In the genomic region with DNA sequence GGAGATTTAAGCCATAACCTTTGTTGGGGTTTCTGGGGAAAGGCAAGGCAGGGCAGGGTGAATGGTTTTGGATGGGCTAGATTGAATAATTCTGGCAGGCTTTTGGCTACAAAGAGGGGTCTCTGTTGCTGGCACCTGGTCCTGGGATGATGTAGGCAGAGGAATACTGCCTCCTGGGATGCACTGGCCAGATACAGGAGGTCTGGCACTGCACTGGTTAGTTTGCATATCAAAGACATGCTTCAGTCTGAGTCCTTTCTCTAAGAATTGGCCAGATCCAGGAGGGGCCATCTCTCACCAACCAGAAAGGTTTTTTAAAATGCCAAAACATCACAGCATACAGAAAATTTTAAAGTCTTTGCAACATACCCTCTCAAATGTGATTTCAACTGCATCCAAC, we compare ENCODE assay signal across 23 cellular contexts. TPM values are rescaled to one million over a fixed set of nuclear protein-coding genes. Genes with fewer than 3 reads are reported as not detected.
A peak's percentile ranks its signal among the peaks of the same experiment; 100 is the strongest.
DNase-seq lines count a peak whose midpoint lies in the region; ATAC-seq and TF ChIP-seq lines count a peak whose summit lies in the region.
"Had no signal": no experiment of that assay in that cellular context is flagged by ENCODE, and none has a peak within 500 bp of the region (broad histone marks: within the 10 kb centered on the region; RNA-seq: fewer than 3 reads in every experiment).

No MANE protein-coding gene starts in this region.

- intact Hi-C loops in colonic mucosa (cut with DNase I): no loop called here

- H2BK120ac ChIP-seq in mesenchymal stem cell (ENCODE audit: low read depth, low read length): peak overlapping the region; percentile 45

- H2BK5ac ChIP-seq in mesenchymal stem cell (ENCODE audit: low read depth, low read length, poor library complexity, severe bottlenecking): no peak overlapping the region

- H3K36me3 Mint-ChIP-seq in T-helper 17 cell (ENCODE audit: low read depth): peaks cover 3% of the 10 kb centered on the region
- H3K36me3 Mint-ChIP-seq: activated CD4-positive, alpha-beta memory T cell treated with anti-CD3 and anti-CD28 coated beads for 36 hours; natural killer cell had no signal

- no peak for TF ChIP-seq CTCF in SK-N-SH (IDR thresholded peaks at IDR 0.05)
- no peak for TF ChIP-seq CTCF in brain microvascular endothelial cell (IDR thresholded peaks at IDR 0.05; ENCODE audit: low read depth, low read length, missing control alignments)
- no peak for TF ChIP-seq CTCF in suprapubic skin (IDR thresholded peaks at IDR 0.05)
- no peak for TF ChIP-seq CTCF in colonic mucosa (IDR thresholded peaks at IDR 0.05)

- no peak for DNase-seq in SK-N-SH
- DNase-seq in brain microvascular endothelial cell: no peak
- no peak for DNase-seq in mesenchymal stem cell
- DNase-seq in suprapubic skin (ENCODE audit: low spot score in 2 of 2): no peak
- no peak for DNase-seq in colonic mucosa
- DNase-seq in T-helper 17 cell: no peak
- DNase-seq: activated B cell treated with CpG ODN at 0.5 μM for 24 hours; activated T-cell treated with anti-CD3 and anti-CD28 coated beads for 4 hours; cerebellar nuclear complex; DMS79; effector memory CD4-positive, alpha-beta T cell; Karpas-422; midbrain; natural killer cell; NCI-H1930; NCI-H2227 treated with DMSO at 0.1 percent for 48 hours; T1000 had no signal

- in situ Hi-C loops in brain microvascular endothelial cell (cut with HindIII; ENCODE audit: low pct_ligation_motif_present, low sequenced_read_pairs): no loop called here

- H3K14ac ChIP-seq in mesenchymal stem cell (ENCODE audit: low read length in 2 of 2): no peak overlapping the region

- peak overlapping the region; percentile 61 for H4K91ac ChIP-seq in mesenchymal stem cell (ENCODE audit: low read length)

- H3K4me3 ChIP-seq in SK-N-SH (ENCODE audit: low read depth in 2 of 2, low read length in 1 of 2) (no peak overlapping the region), brain microvascular endothelial cell (ENCODE audit: low read depth, low read length) (no peak overlapping the region), mesenchymal stem cell (ENCODE audit: insufficient read depth in 1 of 2, low read depth in 1 of 2, low read length in 2 of 2) (peak overlapping the region in 1 of 2 experiments; percentile 40), suprapubic skin (no peak overlapping the region), colonic mucosa (no peak overlapping the region)
- H3K4me3 ChIP-seq: GM12878 had no signal

- peak overlapping the region; percentile 52; the same call in 1 of the 2 replicates for H3K9ac ChIP-seq in SK-N-SH
- peak overlapping the region; percentile 82 for H3K9ac ChIP-seq in mesenchymal stem cell (ENCODE audit: low read length)
- no peak overlapping the region for H3K9ac ChIP-seq in colonic mucosa (ENCODE audit: low read depth in 2 of 2, low read length in 2 of 2)

- peak overlapping the region; percentile 77 for H2AK5ac ChIP-seq in mesenchymal stem cell (ENCODE audit: low read length, severe bottlenecking)

- CTCF ChIA-PET in SK-N-SH (lab: Yijun Ruan, JAX): no interaction called here

- H3K9me2 ChIP-seq in SK-N-SH: no peaks in the 10 kb centered on the region

- peaks cover 47% of the 10 kb centered on the region for H3K27me3 Mint-ChIP-seq in T-helper 17 cell

- peak overlapping the region in 1 of 2 experiments; percentile 33 for H3K4ac ChIP-seq in mesenchymal stem cell (ENCODE audit: low read depth in 1 of 2, low read length in 2 of 2)

- TF ChIP-seq EP300 in SK-N-SH (IDR thresholded peaks at IDR 0.05; ENCODE audit: borderline replicate concordance in 1 of 2, low read depth in 1 of 2, low read length in 1 of 2) (no peak), suprapubic skin (IDR thresholded peaks at IDR 0.05) (no peak)

- H3K4me3 Mint-ChIP-seq in T-helper 17 cell: no peak overlapping the region
- H3K4me3 Mint-ChIP-seq: activated B cell treated with CpG ODN at 0.5 μM for 24 hours; activated CD4-positive, alpha-beta memory T cell treated with anti-CD3 and anti-CD28 coated beads for 36 hours; natural killer cell had no signal

- H3K4me2 ChIP-seq in SK-N-SH (peak overlapping the region; percentile 41; the same call in 1 of the 2 replicates), mesenchymal stem cell (ENCODE audit: low read length, poor library complexity, severe bottlenecking) (no peak overlapping the region)

- H3K23ac ChIP-seq in mesenchymal stem cell (ENCODE audit: low read length in 2 of 2): no peak overlapping the region

- H3K79me1 ChIP-seq in mesenchymal stem cell (replicated peaks; ENCODE audit: low read length, poor library complexity, severe bottlenecking): peaks cover 2% of the 10 kb centered on the region

- peak overlapping the region; percentile 6 to 57 for H2BK12ac ChIP-seq in mesenchymal stem cell (ENCODE audit: low read length in 2 of 2)

- H3F3A ChIP-seq in SK-N-SH (replicated peaks; ENCODE audit: insufficient read depth): peaks cover 6% of the 10 kb centered on the region

- no peaks in the 10 kb centered on the region for H3K79me2 ChIP-seq in SK-N-SH (ENCODE audit: insufficient read depth)

- peak overlapping the region; percentile 50 for H2BK15ac ChIP-seq in mesenchymal stem cell (ENCODE audit: low read depth, poor library complexity, severe bottlenecking)

- H3K9me3 ChIP-seq in SK-N-SH (no peaks in the 10 kb centered on the region), mesenchymal stem cell (ENCODE audit: control insufficient read depth, low read length) (no peaks in the 10 kb centered on the region), suprapubic skin (no peaks in the 10 kb centered on the region), colonic mucosa (no peaks in the 10 kb centered on the region), T-helper 17 cell (ENCODE audit: control insufficient read depth, low read length, poor library complexity, severe bottlenecking) (no peaks in the 10 kb centered on the region)

- H3K27ac ChIP-seq in SK-N-SH (ENCODE audit: low read depth in 2 of 2, low read length in 1 of 2) (peak overlapping the region in 1 of 2 experiments; percentile 93; a peak in 2 of 4 replicates), brain microvascular endothelial cell (peak overlapping the region; percentile 97), mesenchymal stem cell (ENCODE audit: low read length, poor library complexity, severe bottlenecking) (peak overlapping the region; percentile 71), suprapubic skin (peak overlapping the region; percentile 76), colonic mucosa (no peak overlapping the region)
- H3K27ac ChIP-seq: 22Rv1, RWPE1 had no signal

- ATAC-seq in SK-N-SH treated with all-trans-retinoic acid at 6 μM for 48 hours: no peak
- no peak for ATAC-seq in T-helper 17 cell
- no peak for ATAC-seq in HG02759 (IDR thresholded peaks at IDR 0.05; ENCODE audit: unreplicated experiment)
- ATAC-seq: GM12878 had no signal

- H3K27me3 ChIP-seq in SK-N-SH (ENCODE audit: insufficient read depth) (no peaks in the 10 kb centered on the region), brain microvascular endothelial cell (replicated peaks) (no peaks in the 10 kb centered on the region), mesenchymal stem cell (ENCODE audit: control insufficient read depth in 1 of 2, insufficient read depth in 1 of 2, low read length in 2 of 2) (no peaks in the 10 kb centered on the region), suprapubic skin (peaks cover 4% of the 10 kb centered on the region), colonic mucosa (peaks cover 3% of the 10 kb centered on the region)

- H4K20me1 ChIP-seq in SK-N-SH (ENCODE audit: insufficient read depth): no peaks in the 10 kb centered on the region

- peaks cover 14% of the 10 kb centered on the region for H3K4me1 Mint-ChIP-seq in T-helper 17 cell
- H3K4me1 Mint-ChIP-seq: activated B cell treated with CpG ODN at 0.5 μM for 24 hours had no signal

- no peak for TF ChIP-seq POLR2A in suprapubic skin (IDR thresholded peaks at IDR 0.05)

- H4K8ac ChIP-seq in mesenchymal stem cell (ENCODE audit: low read length): no peak overlapping the region

- no peak for TF ChIP-seq RAD21 in SK-N-SH (IDR thresholded peaks at IDR 0.05; ENCODE audit: low read length)

- POLR2A ChIA-PET in SK-N-SH (lab: Yijun Ruan, JAX): no interaction called here

- H3K36me3 ChIP-seq in SK-N-SH (replicated peaks in 1 of 2; ENCODE audit: control insufficient read depth in 1 of 2, insufficient read depth in 2 of 2, low read length in 1 of 2) (no peaks in the 10 kb centered on the region), brain microvascular endothelial cell (replicated peaks) (no peaks in the 10 kb centered on the region), mesenchymal stem cell (ENCODE audit: control insufficient read depth in 1 of 2, insufficient read depth in 2 of 2, low read depth in 1 of 2, low read length in 2 of 2) (no peaks in the 10 kb centered on the region), suprapubic skin (no peaks in the 10 kb centered on the region), colonic mucosa (no peaks in the 10 kb centered on the region)

- peak overlapping the region; percentile 35 to 75 for H3K18ac ChIP-seq in mesenchymal stem cell (ENCODE audit: low read depth in 1 of 2, low read length in 2 of 2)

- no peak overlapping the region for H2AFZ ChIP-seq in SK-N-SH (ENCODE audit: low read depth)
- H2AFZ ChIP-seq in mesenchymal stem cell (ENCODE audit: low read depth, low read length): no peak overlapping the region

- H3K4me1 ChIP-seq in SK-N-SH (ENCODE audit: control insufficient read depth in 1 of 2, insufficient read depth in 2 of 2, low read depth in 1 of 2, low read length in 1 of 2) (peaks cover 0 to 26% of the 10 kb centered on the region in 2 experiments; a peak in 3 of 4 replicates), mesenchymal stem cell (ENCODE audit: control insufficient read depth, insufficient read depth, low read depth, low read length) (peaks cover 13% of the 10 kb centered on the region), suprapubic skin (peaks cover 21% of the 10 kb centered on the region), colonic mucosa (no peaks in the 10 kb centered on the region)

- no peak overlapping the region for H3K27ac Mint-ChIP-seq in T-helper 17 cell
- H3K27ac Mint-ChIP-seq: activated B cell treated with CpG ODN at 0.5 μM for 24 hours; activated CD4-positive, alpha-beta memory T cell treated with anti-CD3 and anti-CD28 coated beads for 36 hours; natural killer cell had no signal

TF ChIP-seq in SK-N-SH treated with all-trans-retinoic acid at 6 μM for 48 hours, 23 proteins besides CTCF, POLR2A, EP300 and RAD21 (continues in another document):
- TF ChIP-seq TOX (CRISPR knock-in tag; IDR thresholded peaks at IDR 0.05; ENCODE audit: borderline replicate concordance): no peak

RNA-seq across cellular contexts. Expression of gene MEDAG, which starts 8.0 kb away (rescaled TPM):
- polyA plus RNA-seq in SK-N-SH (2012; rRNA removed): 0.03 TPM in 1 of 2 replicates, not detected in the other
- polyA plus RNA-seq in SK-N-SH (2012; cell fraction: cytosol; rRNA removed): 0.01 and 0.03 TPM in 2 replicates
- not detected in 2 replicates for polyA plus RNA-seq in SK-N-SH (2012; cell fraction: nucleus; rRNA removed)
- polyA plus RNA-seq in mesenchymal stem cell (2013, experiment 1 of 2): 1.5 TPM
- 1.6 TPM for polyA plus RNA-seq in mesenchymal stem cell (2013, experiment 2 of 2)
- total RNA-seq in suprapubic skin: 10 to 100 TPM; 10.3 to 15.9 (median 14.8) TPM
- total RNA-seq in colonic mucosa: 1 to 10 TPM in 1 of 2 donors, under 1 TPM in 1; 0.62 to 2.6 TPM
- not detected for total RNA-seq in T-helper 17 cell
- total RNA-seq: activated B cell treated with CpG ODN at 0.5 μM for 24 hours; activated CD4-positive, alpha-beta memory T cell treated with anti-CD3 and anti-CD28 coated beads for 36 hours; GM12878; natural killer cell had no signal

RNA-seq across cellular contexts. Expression of gene TEX26, which starts 34.4 kb away (rescaled TPM):
- not detected in 2 replicates for polyA plus RNA-seq in SK-N-SH (2012; rRNA removed)
- not detected in 2 replicates for polyA plus RNA-seq in SK-N-SH (2012; cell fraction: cytosol; rRNA removed)
- not detected in 2 replicates for polyA plus RNA-seq in SK-N-SH (2012; cell fraction: nucleus; rRNA removed)
- 0.11 TPM for polyA plus RNA-seq in mesenchymal stem cell (2013, experiment 1 of 2)
- 0.16 TPM for polyA plus RNA-seq in mesenchymal stem cell (2013, experiment 2 of 2)
- not detected for total RNA-seq in suprapubic skin
- total RNA-seq in colonic mucosa: not detected
- total RNA-seq in T-helper 17 cell: not detected
- total RNA-seq: activated B cell treated with CpG ODN at 0.5 μM for 24 hours; activated CD4-positive, alpha-beta memory T cell treated with anti-CD3 and anti-CD28 coated beads for 36 hours; GM12878; natural killer cell had no signal
- polyA plus RNA-seq: GM12878 had no signal

Comparison
In these comparisons a context has a peak if more than half of its experiments do, and no peak if none do; other contexts are left out.
1. H3K9ac ChIP-seq: peak in SK-N-SH (single experiment) and mesenchymal stem cell (single experiment); none in colonic mucosa (0 of 2).